9 cellular contexts compared by ENCODE assay signal in genomic region chr15:40925863-40926658, GRCh38. TPM values are rescaled to one million over a fixed set of nuclear protein-coding genes. Genes with fewer than 3 reads are reported as not detected.
DNase-seq lines count a peak whose midpoint lies in the region; TF ChIP-seq lines count a peak whose summit lies in the region.
"Had no signal": no experiment of that assay in that cellular context is flagged by ENCODE, and none has a peak within 500 bp of the region (broad histone marks: within the 10 kb centered on the region; RNA-seq: fewer than 3 reads in every experiment).

No MANE protein-coding gene starts in this region.

- DNase-seq in NCI-H1105 treated with DMSO at 0.1 percent for 48 hours (lab: John Stamatoyannopoulos, UW), result peak; percentile 19
- no peak for DNase-seq in NCI-H1105 (lab: John Stamatoyannopoulos, UW)
- DNase-seq in SJCRH30, result peak; percentile 35 to 45
- peak; percentile 23 to 31 for DNase-seq in fibroblast of lung (ENCODE audit: low read depth in 2 of 2)
- DNase-seq in retina, result peak; percentile 88
- no peak for DNase-seq in GDM1 (lab: John Stamatoyannopoulos, UW)
- DNase-seq in DMS153 (lab: John Stamatoyannopoulos, UW), result no peak
- no peak for DNase-seq in NCI-H187 treated with DMSO at 0.1 percent for 48 hours (lab: John Stamatoyannopoulos, UW)

- H3K27me3 ChIP-seq in SJCRH30, result peaks cover 22% of the 10 kb centered on the region
- peaks cover 46% of the 10 kb centered on the region for H3K27me3 ChIP-seq in fibroblast of lung (ENCODE audit: control insufficient read depth, insufficient read depth, low read length)

- H3K79me2 ChIP-seq in fibroblast of lung (ENCODE audit: control insufficient read depth, insufficient read depth, low read length), result no peaks in the 10 kb centered on the region

- H3K27ac ChIP-seq in SJCRH30 (no peak overlapping the region), fibroblast of lung (ENCODE audit: insufficient read depth, low read length) (no peak overlapping the region)
- H3K27ac ChIP-seq: A549 had no signal

- H4K20me1 ChIP-seq in fibroblast of lung (ENCODE audit: control insufficient read depth, extremely low read depth, insufficient read depth, low read length), result no peaks in the 10 kb centered on the region

- H3K9ac ChIP-seq in fibroblast of lung (ENCODE audit: insufficient read depth, low read length), result no peak overlapping the region

- peak overlapping the region; percentile 71 for H3K4me2 ChIP-seq in fibroblast of lung (ENCODE audit: extremely low read depth, insufficient read depth, low read length)
- H3K4me2 ChIP-seq: A549 had no signal

- H3K36me3 ChIP-seq in SJCRH30 (no peaks in the 10 kb centered on the region), fibroblast of lung (ENCODE audit: control insufficient read depth, insufficient read depth, low read length) (no peaks in the 10 kb centered on the region)

- peaks cover 17% of the 10 kb centered on the region; the same call in 1 of the 2 replicates for H3K4me1 ChIP-seq in SJCRH30
- peaks cover 11% of the 10 kb centered on the region for H3K4me1 ChIP-seq in fibroblast of lung (ENCODE audit: control insufficient read depth, extremely low read depth, insufficient read depth, low read length)

- H3K9me3 ChIP-seq in SJCRH30 (replicated peaks), result no peaks in the 10 kb centered on the region
- no peaks in the 10 kb centered on the region for H3K9me3 ChIP-seq in fibroblast of lung (ENCODE audit: control insufficient read depth, insufficient read depth, low read depth, low read length)
- H3K9me3 ChIP-seq: A549 had no signal

- H3K4me3 ChIP-seq in SJCRH30 (peak overlapping the region; percentile 27), fibroblast of lung (replicated peaks in 1 of 4; ENCODE audit: control extremely low read depth in 1 of 4, insufficient read depth in 1 of 4, low read depth in 3 of 4, low read length in 4 of 4) (peak overlapping the region in 1 of 4 experiments; percentile 20)
- H3K4me3 ChIP-seq: A549 had no signal

- no peak overlapping the region for H2AFZ ChIP-seq in fibroblast of lung (ENCODE audit: low read length)

- TF ChIP-seq CTCF in fibroblast of lung (conservative IDR thresholded peaks at IDR 0.05 in 1 of 2, IDR thresholded peaks at IDR 0.05 in 1 of 2; ENCODE audit: low read depth in 1 of 2, low read length in 2 of 2), result no peak

RNA-seq across cellular contexts. Expression of gene DLL4, which starts 3.1 kb away (rescaled TPM):
- total RNA-seq in SJCRH30 (2014; rRNA removed; shearing (Covaris generic)), result 0.43 and 0.48 TPM in 2 replicates
- under 0.01 TPM in 2 replicates for total RNA-seq in fibroblast of lung
- polyA plus RNA-seq in fibroblast of lung, result 0.18 and 1.0 TPM in 2 replicates
- 0.22 and 1.5 TPM in 2 replicates for polyA plus RNA-seq in fibroblast of lung (2012)
- polyA minus RNA-seq in fibroblast of lung (ENCODE audit: low replicate concordance), result 0.39 and 6.4 TPM in 2 replicates

RNA-seq across cellular contexts. Expression of gene CHAC1, which starts 27.2 kb away (rescaled TPM):
- 1.0 and 2.5 TPM in 2 replicates for total RNA-seq in SJCRH30 (2014; rRNA removed; shearing (Covaris generic))
- 33.1 and 62.6 TPM in 2 replicates for total RNA-seq in fibroblast of lung
- polyA plus RNA-seq in fibroblast of lung, result 7.5 and 14.8 TPM in 2 replicates
- polyA plus RNA-seq in fibroblast of lung (2012), result 8.3 and 18.5 TPM in 2 replicates
- polyA minus RNA-seq in fibroblast of lung (ENCODE audit: low replicate concordance), result 7.5 and 16.7 TPM in 2 replicates

RNA-seq across cellular contexts. Expression of gene VPS18, which starts 31.8 kb away (rescaled TPM):
- 16.6 and 17.3 TPM in 2 replicates for total RNA-seq in SJCRH30 (2014; rRNA removed; shearing (Covaris generic))
- 33.4 and 36.7 TPM in 2 replicates for total RNA-seq in fibroblast of lung
- 15.5 and 21.3 TPM in 2 replicates for polyA plus RNA-seq in fibroblast of lung
- 23.4 and 29.5 TPM in 2 replicates for polyA plus RNA-seq in fibroblast of lung (2012)
- 75.7 and 108 TPM in 2 replicates for polyA minus RNA-seq in fibroblast of lung (ENCODE audit: low replicate concordance)

RNA-seq across cellular contexts. Expression of gene RHOV, which starts 52.0 kb away (rescaled TPM):
- total RNA-seq in SJCRH30 (2014; rRNA removed; shearing (Covaris generic)), result 0.61 and 0.84 TPM in 2 replicates
- total RNA-seq in fibroblast of lung, result under 0.01 TPM in 1 of 2 replicates, not detected in the other
- not detected in 2 replicates for polyA plus RNA-seq in fibroblast of lung
- polyA plus RNA-seq in fibroblast of lung (2012), result not detected in 2 replicates
- polyA minus RNA-seq in fibroblast of lung (ENCODE audit: low replicate concordance), result not detected in 2 replicates

Comparison
In these comparisons a context has a peak if more than half of its experiments do, and no peak if none do; other contexts are left out.
1. DNase-seq: peak in NCI-H1105 treated with DMSO at 0.1 percent for 48 hours (single experiment), SJCRH30 (2 of 2), fibroblast of lung (2 of 2) and retina (single experiment); none in NCI-H1105 (single experiment), GDM1 (single experiment), DMS153 (single experiment) and NCI-H187 treated with DMSO at 0.1 percent for 48 hours (single experiment).